In the genomic region with DNA sequence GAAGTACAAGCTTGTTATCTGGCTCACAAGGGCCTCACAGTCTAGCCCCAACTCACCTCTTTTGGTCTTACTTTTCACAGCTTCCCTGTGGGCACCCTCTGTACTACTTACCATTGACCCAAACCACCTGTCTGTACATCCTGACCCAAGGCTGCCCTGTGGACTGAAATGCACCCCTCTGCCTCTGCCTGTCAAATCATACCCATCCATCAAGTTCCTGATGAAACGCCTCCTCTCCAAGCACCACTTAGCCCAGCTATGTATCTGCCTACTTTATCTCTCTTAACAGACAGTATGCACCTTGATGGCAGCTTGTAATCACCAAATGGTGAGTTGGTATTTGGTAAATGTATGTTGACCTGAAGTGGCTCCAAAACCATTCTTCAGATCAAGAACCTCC, we compare ENCODE assay signal across 23 cellular contexts.
"Had no signal": no experiment of that assay in that cellular context is flagged by ENCODE, and none has a peak within 500 bp of the region (broad histone marks: within the 10 kb centered on the region; RNA-seq: fewer than 3 reads in every experiment).

No MANE protein-coding gene starts in this region.

- DNase-seq: activated B cell treated with CpG ODN at 0.5 μM for 24 hours; activated CD4-positive, alpha-beta T cell treated with anti-CD3 and anti-CD28 coated beads for 36 hours; activated CD8-positive, alpha-beta memory T cell treated with anti-CD3 and anti-CD28 coated beads, Interleukin-2, amount 10 ng/mL, durations not matched to agents 7 days and 5 days; activated CD8-positive, alpha-beta T cell treated with anti-CD3 and anti-CD28 coated beads, Interleukin-2, amount 10 ng/mL, durations not matched to agents 7 days and 5 days; activated naive CD4-positive, alpha-beta T cell; activated T-cell treated with anti-CD3 and anti-CD28 coated beads, Interleukin-2, amount 50 U/mL, for 48 hours; amniotic stem cell; central memory CD4-positive, alpha-beta T cell; dermis blood vessel endothelial cell; effector CD4-positive, alpha-beta T cell; esophagus squamous epithelium; foreskin melanocyte; left lung; nucleus accumbens; pancreas; psoas muscle; stimulated activated naive CD8-positive, alpha-beta T cell treated with anti-CD3 and anti-CD28 coated beads, Interleukin-15, amount 100 ng/mL, for 72 hours; T-cell; thyroid gland; upper lobe of left lung had no signal

- H3K4me3 Mint-ChIP-seq: activated B cell treated with CpG ODN at 0.5 μM for 24 hours; activated CD4-positive, alpha-beta T cell treated with anti-CD3 and anti-CD28 coated beads for 36 hours; activated CD8-positive, alpha-beta memory T cell treated with anti-CD3 and anti-CD28 coated beads, Interleukin-2, amount 10 ng/mL, durations not matched to agents 7 days and 5 days; activated CD8-positive, alpha-beta T cell treated with anti-CD3 and anti-CD28 coated beads, Interleukin-2, amount 10 ng/mL, durations not matched to agents 7 days and 5 days; nephron; stimulated activated naive CD8-positive, alpha-beta T cell treated with anti-CD3 and anti-CD28 coated beads, Interleukin-15, amount 100 ng/mL, for 72 hours; T-cell had no signal

- H3K36me3 Mint-ChIP-seq: activated CD8-positive, alpha-beta memory T cell treated with anti-CD3 and anti-CD28 coated beads, Interleukin-2, amount 10 ng/mL, durations not matched to agents 7 days and 5 days; T-cell had no signal

- FAIRE-seq: pancreas had no signal

- H3K27me3 ChIP-seq: esophagus squamous epithelium, left lung, pancreas, thyroid gland, upper lobe of left lung had no signal

- ATAC-seq: activated CD4-positive, alpha-beta T cell treated with anti-CD3 and anti-CD28 coated beads for 36 hours; activated CD8-positive, alpha-beta memory T cell treated with anti-CD3 and anti-CD28 coated beads, Interleukin-2, amount 10 ng/mL, durations not matched to agents 7 days and 5 days; activated CD8-positive, alpha-beta T cell treated with anti-CD3 and anti-CD28 coated beads, Interleukin-2, amount 10 ng/mL, durations not matched to agents 7 days and 5 days; left lung; pancreas; psoas muscle; stimulated activated naive CD8-positive, alpha-beta T cell treated with anti-CD3 and anti-CD28 coated beads, Interleukin-15, amount 100 ng/mL, for 72 hours; T-cell had no signal

- H3K36me3 ChIP-seq: esophagus squamous epithelium, left lung, pancreas, thyroid gland, upper lobe of left lung had no signal

- H3K27ac Mint-ChIP-seq: activated B cell treated with CpG ODN at 0.5 μM for 24 hours; activated CD4-positive, alpha-beta T cell treated with anti-CD3 and anti-CD28 coated beads for 36 hours; activated CD8-positive, alpha-beta memory T cell treated with anti-CD3 and anti-CD28 coated beads, Interleukin-2, amount 10 ng/mL, durations not matched to agents 7 days and 5 days; activated CD8-positive, alpha-beta T cell treated with anti-CD3 and anti-CD28 coated beads, Interleukin-2, amount 10 ng/mL, durations not matched to agents 7 days and 5 days; nephron had no signal

- H3K27me3 Mint-ChIP-seq: activated CD4-positive, alpha-beta T cell treated with anti-CD3 and anti-CD28 coated beads for 36 hours; stimulated activated naive CD8-positive, alpha-beta T cell treated with anti-CD3 and anti-CD28 coated beads, Interleukin-15, amount 100 ng/mL, for 72 hours; T-cell had no signal

- H3K9me3 Mint-ChIP-seq: activated B cell treated with CpG ODN at 0.5 μM for 24 hours; nephron; stimulated activated naive CD8-positive, alpha-beta T cell treated with anti-CD3 and anti-CD28 coated beads, Interleukin-15, amount 100 ng/mL, for 72 hours; T-cell had no signal

- H3K4me3 ChIP-seq: esophagus squamous epithelium, left lung, lung, pancreas, psoas muscle, thyroid gland, upper lobe of left lung had no signal

- H3K27ac ChIP-seq: epithelial cell of prostate, esophagus squamous epithelium, left lung, pancreas, psoas muscle, thyroid gland, upper lobe of left lung had no signal

- H3K9me3 ChIP-seq: esophagus squamous epithelium, left lung, pancreas, psoas muscle, thyroid gland, upper lobe of left lung had no signal
